12 cellular contexts compared by ENCODE assay signal in genomic region chr2:9110893-9111569, GRCh38.
DNase-seq lines count a peak whose midpoint lies in the region; ATAC-seq, FAIRE-seq and TF ChIP-seq lines count a peak whose summit lies in the region.
"Had no signal": no experiment of that assay in that cellular context is flagged by ENCODE, and none has a peak within 500 bp of the region (broad histone marks: within the 10 kb centered on the region; RNA-seq: fewer than 3 reads in every experiment).

No MANE protein-coding gene starts in this region.

- SMC1A ChIA-PET in GM12878 (lab: Charles Lee; ENCODE audit: uncharacterized antibody, unreplicated experiment) = interaction anchor here (0.6 to 3.1 kb wide), 4 partner anchors 18 to 238 kb away, joined by 3 to 11 read pairs (median 4); no protein-coding TSS in a partner anchor

- RAD21 ChIA-PET in GM12878 (lab: Charles Lee; ENCODE audit: unreplicated experiment) = interaction anchor here (0.6 to 1.8 kb wide), 3 partner anchors 45 to 238 kb away, joined by 3 to 8 read pairs (median 4); no protein-coding TSS in a partner anchor

- H4K20me1 ChIP-seq in GM12878 (ENCODE audit: control insufficient read depth, insufficient read depth) (no peaks in the 10 kb centered on the region), keratinocyte (ENCODE audit: control insufficient read depth, extremely low read depth, insufficient read depth, low read length) (no peaks in the 10 kb centered on the region)

- POLR2A ChIA-PET in GM12878 (lab: Charles Lee) = no interaction called here

- H3K4me2 ChIP-seq in GM12878 (ENCODE audit: control insufficient read depth, insufficient read depth) = no peak overlapping the region
- H3K4me2 ChIP-seq in keratinocyte (ENCODE audit: control insufficient read depth, extremely low read depth, insufficient read depth, low read depth, low read length) = no peak overlapping the region

- peaks cover 26% of the 10 kb centered on the region for H3K4me1 Mint-ChIP-seq in Calu3 (ENCODE audit: low read depth, unreplicated experiment)
- H3K4me1 Mint-ChIP-seq: immature natural killer cell had no signal

- H3K79me2 ChIP-seq in GM12878 (ENCODE audit: control insufficient read depth, insufficient read depth, low read length) (no peaks in the 10 kb centered on the region), keratinocyte (ENCODE audit: control insufficient read depth, insufficient read depth, low read length) (no peaks in the 10 kb centered on the region)

- dilution Hi-C loops in keratinocyte (cut with MboI; ENCODE audit: extremely low pct_ligation_motif_present, low sequenced_read_pairs) = no loop called here

- intact Hi-C loops in Calu3 (cut with micrococcal nuclease; ENCODE audit: unreplicated experiment) (no loop called here), GM12878 (cut with micrococcal nuclease; ENCODE audit: unreplicated experiment) (no loop called here), lower lobe of right lung (cut with DNase I) (no loop called here)

- CTCF ChIA-PET in Calu3 (lab: Charles Lee) = interaction anchor here (0.7 kb wide), 2 partner anchors 189 to 237 kb away, joined by 3 to 6 read pairs; no protein-coding TSS in a partner anchor
- CTCF ChIA-PET in GM12878 (lab: Yijun Ruan, JAX) = interaction anchor here (0.6 to 5.3 kb wide), 2 partner anchors 127 to 238 kb away, joined by 3 to 47 read pairs; no protein-coding TSS in a partner anchor

- TF ChIP-seq POLR2A in GM12878 (IDR thresholded peaks at IDR 0.05; ENCODE audit: low read depth, low read length) = no peak

- 72% methylated on average over 15 of the region's 15 CpGs for WGBS in GM12878 (ENCODE audit: insufficient coverage, insufficient replicate concordance, low lambda C conversion rate, missing lambda C conversion rate)

- no peaks in the 10 kb centered on the region for H3K9me3 Mint-ChIP-seq in Calu3 (ENCODE audit: low read depth, unreplicated experiment)
- H3K9me3 Mint-ChIP-seq: activated T-helper 1 cell treated with anti-CD3 and anti-CD28 coated beads, Interleukin-12 subunit alpha, Interleukin-12 subunit beta, Interleukin-2, Interleukin-4 antibody, amounts not matched to agents 30 ng/mL and 10 ng/mL and 1 ng/mL, durations not matched to agents 14 hours and 24 hours and 36 hours; immature natural killer cell had no signal

- no peaks in the 10 kb centered on the region for H3K36me3 ChIP-seq in GM12878 (ENCODE audit: control insufficient read depth in 2 of 2, insufficient read depth in 2 of 2, low read length in 1 of 2)
- H3K36me3 ChIP-seq in keratinocyte (ENCODE audit: control insufficient read depth in 2 of 2, extremely low read depth in 1 of 2, insufficient read depth in 2 of 2, low read length in 2 of 2) = no peaks in the 10 kb centered on the region
- no peaks in the 10 kb centered on the region for H3K36me3 ChIP-seq in lower lobe of right lung
- H3K36me3 ChIP-seq: colonic mucosa had no signal

- H3K4me3 Mint-ChIP-seq in Calu3 (ENCODE audit: low read depth, unreplicated experiment) = no peak overlapping the region
- H3K4me3 Mint-ChIP-seq: activated T-helper 1 cell treated with anti-CD3 and anti-CD28 coated beads, Interleukin-12 subunit alpha, Interleukin-12 subunit beta, Interleukin-2, Interleukin-4 antibody, amounts not matched to agents 30 ng/mL and 10 ng/mL and 1 ng/mL, durations not matched to agents 14 hours and 24 hours and 36 hours; immature natural killer cell had no signal

- H3K27ac Mint-ChIP-seq in Calu3 (ENCODE audit: unreplicated experiment) = no peak overlapping the region
- H3K27ac Mint-ChIP-seq: activated T-helper 1 cell treated with anti-CD3 and anti-CD28 coated beads, Interleukin-12 subunit alpha, Interleukin-12 subunit beta, Interleukin-2, Interleukin-4 antibody, amounts not matched to agents 30 ng/mL and 10 ng/mL and 1 ng/mL, durations not matched to agents 14 hours and 24 hours and 36 hours; immature natural killer cell had no signal

- H3K27ac ChIP-seq in GM12878 (ENCODE audit: control insufficient read depth, insufficient read depth) (no peak overlapping the region), keratinocyte (ENCODE audit: control insufficient read depth, insufficient read depth, low read length) (no peak overlapping the region), lower lobe of right lung (no peak overlapping the region)
- H3K27ac ChIP-seq: colonic mucosa had no signal

- DNase-seq in Calu3 (peak; percentile 19), HuH-7 (ENCODE audit: low spot score) (peak; percentile 40), GM12878 (ENCODE audit: low read depth, low spot score) (no peak), keratinocyte (ENCODE audit: low read depth, low spot score) (no peak), lower lobe of right lung (no peak)
- DNase-seq in stimulated activated CD4-positive, alpha-beta T cell treated with anti-CD3 and anti-CD28 coated beads, Interleukin-4, amount 100 ng/mL, for 4 hours = no peak
- DNase-seq: colonic mucosa, immature natural killer cell, T-helper 9 cell had no signal

- H3K27me3 ChIP-seq in GM12878 (replicated peaks in 1 of 2; ENCODE audit: control insufficient read depth in 2 of 2, insufficient read depth in 2 of 2, low read length in 1 of 2) (no peaks in the 10 kb centered on the region; a peak in 1 of 4 replicates), keratinocyte (ENCODE audit: control insufficient read depth, extremely low read depth, insufficient read depth, low read length) (no peaks in the 10 kb centered on the region), lower lobe of right lung (ENCODE audit: low read depth) (no peaks in the 10 kb centered on the region)
- H3K27me3 ChIP-seq: colonic mucosa had no signal

- in situ Hi-C loops in GM12878 (cut with MboI) = no loop called here

- TF ChIP-seq EP300 in GM12878 (IDR thresholded peaks at IDR 0.05; ENCODE audit: borderline replicate concordance in 1 of 2, control insufficient read depth in 1 of 2, low read depth in 2 of 2, low read length in 2 of 2) = no peak

- TF ChIP-seq CTCF in Calu3 (IDR thresholded peaks at IDR 0.05; ENCODE audit: unreplicated experiment) = no peak
- peak; percentile 9 to 33 (median 31); a peak in 3 of 6 replicates for TF ChIP-seq CTCF in GM12878 (IDR thresholded peaks at IDR 0.05 in 2 of 3, conservative IDR thresholded peaks at IDR 0.05 in 1 of 3; ENCODE audit: control insufficient read depth in 2 of 3, extremely low read depth in 1 of 3, insufficient read depth in 1 of 3, low read depth in 3 of 3, low read length in 3 of 3)
- TF ChIP-seq CTCF in keratinocyte (optimal IDR thresholded peaks at IDR 0.05 in 1 of 3, IDR thresholded peaks at IDR 0.05 in 1 of 3, conservative IDR thresholded peaks at IDR 0.05 in 1 of 3; ENCODE audit: extremely low read depth in 1 of 3, insufficient read depth in 2 of 3, low read length in 3 of 3) = peak; percentile 31 to 66 (median 52)
- no peak for TF ChIP-seq CTCF in lower lobe of right lung (IDR thresholded peaks at IDR 0.05)

- H3K27me3 Mint-ChIP-seq in Calu3 (ENCODE audit: unreplicated experiment) = no peaks in the 10 kb centered on the region

- ATAC-seq in GM12878 (peak; percentile 54), lower lobe of right lung (no peak), GM21390 (IDR thresholded peaks at IDR 0.05; ENCODE audit: unreplicated experiment) (no peak), GM19328 (IDR thresholded peaks at IDR 0.05; ENCODE audit: unreplicated experiment) (no peak)

- H3K9ac ChIP-seq in GM12878 (ENCODE audit: control insufficient read depth, insufficient read depth, low read length) (no peak overlapping the region), keratinocyte (ENCODE audit: control insufficient read depth, extremely low read depth, insufficient read depth, low read length) (no peak overlapping the region)

- H3K4me1 ChIP-seq in GM12878 (ENCODE audit: control insufficient read depth, insufficient read depth, low read length) (no peaks in the 10 kb centered on the region), keratinocyte (ENCODE audit: control insufficient read depth, extremely low read depth, insufficient read depth, low read length) (peaks cover 41% of the 10 kb centered on the region), lower lobe of right lung (peaks cover 26% of the 10 kb centered on the region)
- H3K4me1 ChIP-seq: colonic mucosa had no signal

- H3K36me3 Mint-ChIP-seq in Calu3 (ENCODE audit: insufficient read depth, unreplicated experiment) = no peaks in the 10 kb centered on the region
- H3K36me3 Mint-ChIP-seq: immature natural killer cell had no signal

- BruUV-seq in Calu3 (replicated peaks; lab: Mats Ljungman, UMichigan) (no TSS peak), GM12878 (replicated peaks; lab: Mats Ljungman, UMichigan) (no TSS peak)

- FAIRE-seq in GM12878 (lab: Jason Lieb, UNC) (no peak), keratinocyte (lab: Jason Lieb, UNC) (no peak)

- H2AFZ ChIP-seq in GM12878 (ENCODE audit: control insufficient read depth, low read depth, low read length) (no peak overlapping the region), keratinocyte (ENCODE audit: control insufficient read depth, low read length) (no peak overlapping the region)

- H3K4me3 ChIP-seq in GM12878 (no peak overlapping the region), keratinocyte (ENCODE audit: control insufficient read depth in 2 of 3, extremely low read depth in 1 of 3, insufficient read depth in 2 of 3, low read depth in 1 of 3, low read length in 3 of 3) (no peak overlapping the region), lower lobe of right lung (no peak overlapping the region)
- H3K4me3 ChIP-seq: colonic mucosa had no signal

- no peaks in the 10 kb centered on the region for H3K9me3 ChIP-seq in GM12878 (replicated peaks; ENCODE audit: control insufficient read depth, insufficient read depth, low read length)
- no peaks in the 10 kb centered on the region for H3K9me3 ChIP-seq in keratinocyte (ENCODE audit: control insufficient read depth, low read depth, low read length)
- no peaks in the 10 kb centered on the region for H3K9me3 ChIP-seq in lower lobe of right lung
- H3K9me3 ChIP-seq: colonic mucosa had no signal

- peak; percentile 20; the same call in 1 of the 2 replicates for TF ChIP-seq RAD21 in GM12878 (IDR thresholded peaks at IDR 0.05; ENCODE audit: insufficient read depth, low read depth, low read length)

- no peaks in the 10 kb centered on the region for H3K9me1 ChIP-seq in keratinocyte (ENCODE audit: control insufficient read depth, extremely low read depth, insufficient read depth, low read length)

TF ChIP-seq in GM12878, 131 proteins besides CTCF, POLR2A, EP300 and RAD21 (continues in another document):
- TF ChIP-seq ZNF217 (IDR thresholded peaks at IDR 0.05) (no peak), SREBF2 (IDR thresholded peaks at IDR 0.05; ENCODE audit: low read length) (no peak)

Comparison
In these comparisons a context has a peak if more than half of its experiments do, and no peak if none do; other contexts are left out.
1. DNase-seq: peak in Calu3 (single experiment) and HuH-7 (single experiment); none in GM12878 (single experiment), keratinocyte (single experiment), lower lobe of right lung (single experiment) and stimulated activated CD4-positive, alpha-beta T cell treated with anti-CD3 and anti-CD28 coated beads, Interleukin-4, amount 100 ng/mL, for 4 hours (0 of 2).
2. CTCF ChIP-seq: peak in GM12878 (3 of 3) and keratinocyte (3 of 3); none in Calu3 (single experiment) and lower lobe of right lung (single experiment).